Comparison of ENCODE assay signal across 29 cellular contexts in genomic region chr12:124805050-124805449, GRCh38.
"Had no signal": no experiment of that assay in that cellular context is flagged by ENCODE, and none has a peak within 500 bp of the region (broad histone marks: within the 10 kb centered on the region; RNA-seq: fewer than 3 reads in every experiment).

No MANE protein-coding gene starts in this region.

- H3K4me1 Mint-ChIP-seq: activated B cell treated with CpG ODN at 0.5 μM for 24 hours had no signal

- H2AFZ ChIP-seq: hepatocyte had no signal

- H3K36me3 ChIP-seq: cardiac muscle cell, transverse colon had no signal

- H3K27me3 Mint-ChIP-seq: activated B cell treated with CpG ODN at 0.5 μM for 24 hours; effector memory CD8-positive, alpha-beta T cell; naive thymus-derived CD8-positive, alpha-beta T cell; stimulated activated naive B cell treated with anti-CD40 and anti-IgM and Interleukin-4, amounts not matched to agents 10 μg/mL and 1 μg/mL and 100 μg/mL, for 72 hours; T-helper 17 cell had no signal

- H3K79me2 ChIP-seq: hepatocyte, parathyroid adenoma had no signal

- H3K4me1 ChIP-seq: transverse colon had no signal

- H3K4me3 Mint-ChIP-seq: activated B cell treated with CpG ODN at 0.5 μM for 24 hours; activated T-cell treated with anti-CD3 and anti-CD28 coated beads, Interleukin-2, amount 50 U/mL, for 72 hours; brain; effector memory CD8-positive, alpha-beta T cell; mesothelial cell of epicardium; naive thymus-derived CD8-positive, alpha-beta T cell; neural crest cell; stimulated activated naive B cell treated with anti-CD40 and anti-IgM and Interleukin-4, amounts not matched to agents 10 μg/mL and 1 μg/mL and 100 μg/mL, for 72 hours; T-helper 17 cell had no signal

- H3K9me3 Mint-ChIP-seq: activated B cell treated with CpG ODN at 0.5 μM for 24 hours; activated naive CD4-positive, alpha-beta T cell treated with anti-CD3 and anti-CD28 coated beads, Interleukin-2, amount 50 U/mL, for 72 hours; activated T-cell treated with anti-CD3 and anti-CD28 coated beads, Interleukin-2, amount 50 U/mL, for 72 hours; brain; effector memory CD8-positive, alpha-beta T cell; mesothelial cell of epicardium; naive thymus-derived CD8-positive, alpha-beta T cell; neural crest cell; stimulated activated naive B cell treated with anti-CD40 and anti-IgM and Interleukin-4, amounts not matched to agents 10 μg/mL and 1 μg/mL and 100 μg/mL, for 72 hours had no signal

- H3K9ac ChIP-seq: parathyroid adenoma had no signal

- H3K27me3 ChIP-seq: ascending aorta, cardiac muscle cell, gastroesophageal sphincter, hepatocyte, stomach, testis, transverse colon had no signal

- H3K4me2 ChIP-seq: hepatocyte, smooth muscle cell had no signal

- ATAC-seq: activated naive CD4-positive, alpha-beta T cell treated with anti-CD3 and anti-CD28 coated beads, Interleukin-2, amount 50 U/mL, for 72 hours; activated T-cell treated with anti-CD3 and anti-CD28 coated beads, Interleukin-2, amount 50 U/mL, for 72 hours; effector memory CD8-positive, alpha-beta T cell; naive thymus-derived CD8-positive, alpha-beta T cell; stimulated activated naive B cell treated with anti-CD40 and anti-IgM and Interleukin-4, amounts not matched to agents 10 μg/mL and 1 μg/mL and 100 μg/mL, for 72 hours; T-helper 17 cell had no signal

- DNase-seq: activated B cell treated with CpG ODN at 0.5 μM for 24 hours; activated naive CD4-positive, alpha-beta T cell; activated T-cell treated with anti-CD3 and anti-CD28 coated beads for 4 hours; activated T-cell treated with anti-CD3 and anti-CD28 coated beads, Interleukin-2, amount 50 U/mL, for 72 hours; effector memory CD8-positive, alpha-beta T cell; erythroblast; islet precursor cell; left ventricle myocardium inferior; naive thymus-derived CD8-positive, alpha-beta T cell; nucleus accumbens; psoas muscle; stimulated activated CD4-positive, alpha-beta T cell treated with anti-CD3 and anti-CD28 coated beads, Interleukin-1b, Interleukin-23, amount 100 ng/mL, for 48 hours; stimulated activated CD4-positive, alpha-beta T cell treated with anti-CD3 and anti-CD28 coated beads, Interleukin-4, amount 100 ng/mL, for 4 hours; stimulated activated naive B cell treated with anti-CD40 and anti-IgM and Interleukin-4, amounts not matched to agents 10 μg/mL and 1 μg/mL and 100 μg/mL, for 72 hours; stomach; T-helper 17 cell; testis; transverse colon had no signal

- H3K4me3 ChIP-seq: cardiac muscle cell, coronary artery, gastroesophageal sphincter, hepatocyte, left ventricle myocardium inferior, psoas muscle, smooth muscle cell, stomach, testis, transverse colon had no signal

- H3K9me3 ChIP-seq: ascending aorta, gastroesophageal sphincter, left ventricle myocardium inferior, psoas muscle, stomach, testis, transverse colon had no signal

- H3K27ac ChIP-seq: cardiac muscle cell, coronary artery, hepatocyte, parathyroid adenoma had no signal

- H3K27ac Mint-ChIP-seq: activated B cell treated with CpG ODN at 0.5 μM for 24 hours; activated T-cell treated with anti-CD3 and anti-CD28 coated beads, Interleukin-2, amount 50 U/mL, for 72 hours; effector memory CD8-positive, alpha-beta T cell; mesothelial cell of epicardium; naive thymus-derived CD8-positive, alpha-beta T cell; stimulated activated naive B cell treated with anti-CD40 and anti-IgM and Interleukin-4, amounts not matched to agents 10 μg/mL and 1 μg/mL and 100 μg/mL, for 72 hours; T-helper 17 cell had no signal
